ENCODE assay signal across 16 cellular contexts in genomic region chr6:231779-232178, GRCh38.
DNase-seq lines count a peak whose midpoint lies in the region; ATAC-seq, FAIRE-seq and TF ChIP-seq lines count a peak whose summit lies in the region.
"Had no signal": no experiment of that assay in that cellular context is flagged by ENCODE, and none has a peak within 500 bp of the region (broad histone marks: within the 10 kb centered on the region; RNA-seq: fewer than 3 reads in every experiment).

No MANE protein-coding gene starts in this region.

- H3K27me3 Mint-ChIP-seq in activated T-cell treated with anti-CD3 and anti-CD28 coated beads, Interleukin-2, amount 50 U/mL, for 4 hours (ENCODE audit: low read depth) = no peaks in the 10 kb centered on the region
- no peaks in the 10 kb centered on the region for H3K27me3 Mint-ChIP-seq in T-helper 2 cell treated with Interferon-gamma antibody and Interleukin-4, amounts not matched to agents 5 μg/mL and 100 μg/mL, for 36 hours (ENCODE audit: low read depth)

- H3K4me3 Mint-ChIP-seq in activated T-cell treated with anti-CD3 and anti-CD28 coated beads, Interleukin-2, amount 50 U/mL, for 4 hours = no peak overlapping the region
- peak overlapping the region; percentile 29 for H3K4me3 Mint-ChIP-seq in T-helper 2 cell treated with Interferon-gamma antibody and Interleukin-4, amounts not matched to agents 5 μg/mL and 100 μg/mL, for 36 hours
- H3K4me3 Mint-ChIP-seq: H9 had no signal

- peaks cover 38% of the 10 kb centered on the region for H3K4me1 Mint-ChIP-seq in activated T-cell treated with anti-CD3 and anti-CD28 coated beads, Interleukin-2, amount 50 U/mL, for 4 hours (ENCODE audit: low read depth)
- H3K4me1 Mint-ChIP-seq in T-helper 2 cell treated with Interferon-gamma antibody and Interleukin-4, amounts not matched to agents 5 μg/mL and 100 μg/mL, for 36 hours (ENCODE audit: low read depth) = peaks cover 51% of the 10 kb centered on the region

- peaks cover 0 to 25% (median 0%) of the 10 kb centered on the region in 9 donors for H3K4me1 ChIP-seq in heart right ventricle

- FAIRE-seq in GM18507 (lab: Jason Lieb, UNC) = peak; percentile 93

- 86 to 90% methylated on average over 4 of the region's 4 CpGs for WGBS in heart right ventricle, 2 donors

- intact Hi-C loops in heart right ventricle (cut with DNase I) = no loop called here

- no peak for DNase-seq in activated T-cell treated with anti-CD3 and anti-CD28 coated beads, Interleukin-2, amount 50 U/mL, for 4 hours
- DNase-seq in activated T-cell treated with anti-CD3 and anti-CD28 coated beads, Interleukin-2, amount 50 U/mL, for 1 hour = no peak
- DNase-seq in GM18507 (ENCODE audit: extremely low spot score, insufficient read length, low read depth) (no peak), hypothalamus (lab: John Stamatoyannopoulos, UW) (no peak), heart right ventricle (no peak), medulla oblongata (ENCODE audit: extremely low spot score) (no peak)
- DNase-seq in T-helper 2 cell treated with Interferon-gamma antibody and Interleukin-4, amounts not matched to agents 5 μg/mL and 100 μg/mL, for 36 hours (ENCODE audit: low spot score) = no peak
- DNase-seq in stimulated activated naive CD8-positive, alpha-beta T cell treated with anti-CD3 and anti-CD28 coated beads, Interleukin-15, Interleukin-2, amounts not matched to agents 100 U/mL and 50 U/mL, for 24 hours = no peak
- DNase-seq: C1 segment of cervical spinal cord, DMS 273 treated with DMSO at 0.1 percent for 48 hours, H9, NCI-H1048, NCI-H1436 treated with DMSO at 0.1 percent for 48 hours, NCI-H2081, NCI-H510A, NCI-H774 had no signal

- peaks cover 0 to 3% (median 0%) of the 10 kb centered on the region in 7 donors for H3K27me3 ChIP-seq in heart right ventricle

- H3K36me3 ChIP-seq in heart right ventricle = no peaks in the 10 kb centered on the region

- TF ChIP-seq CTCF in heart right ventricle (IDR thresholded peaks at IDR 0.05) = no peak

- no peaks in the 10 kb centered on the region for H3K9me3 Mint-ChIP-seq in activated T-cell treated with anti-CD3 and anti-CD28 coated beads, Interleukin-2, amount 50 U/mL, for 4 hours
- peaks cover 4% of the 10 kb centered on the region for H3K9me3 Mint-ChIP-seq in T-helper 2 cell treated with Interferon-gamma antibody and Interleukin-4, amounts not matched to agents 5 μg/mL and 100 μg/mL, for 36 hours

- no peak overlapping the region for H3K4me3 ChIP-seq in heart right ventricle

- H3K27ac Mint-ChIP-seq in T-helper 2 cell treated with Interferon-gamma antibody and Interleukin-4, amounts not matched to agents 5 μg/mL and 100 μg/mL, for 36 hours = peak overlapping the region; percentile 75
- H3K27ac Mint-ChIP-seq: H9 had no signal

- no peaks in the 10 kb centered on the region for H3K36me3 Mint-ChIP-seq in activated T-cell treated with anti-CD3 and anti-CD28 coated beads, Interleukin-2, amount 50 U/mL, for 4 hours (ENCODE audit: insufficient read depth)
- peaks cover 1% of the 10 kb centered on the region for H3K36me3 Mint-ChIP-seq in T-helper 2 cell treated with Interferon-gamma antibody and Interleukin-4, amounts not matched to agents 5 μg/mL and 100 μg/mL, for 36 hours (ENCODE audit: low read depth)

- H3K27ac ChIP-seq in heart right ventricle = no peak overlapping the region

- H3K9me3 ChIP-seq in heart right ventricle = peaks cover 0 to 5% (median 0%) of the 10 kb centered on the region in 11 donors

- ATAC-seq in activated T-cell treated with anti-CD3 and anti-CD28 coated beads, Interleukin-2, amount 50 U/mL, for 4 hours = peak; percentile 51 to 54
- peak; percentile 41 for ATAC-seq in stimulated activated naive CD8-positive, alpha-beta T cell treated with anti-CD3 and anti-CD28 coated beads, Interleukin-15, Interleukin-2, amounts not matched to agents 100 U/mL and 50 U/mL, for 24 hours
- ATAC-seq in heart right ventricle = no peak

Comparison
In these comparisons a context has a peak if more than half of its experiments do, and no peak if none do; other contexts are left out.
1. ATAC-seq: peak in activated T-cell treated with anti-CD3 and anti-CD28 coated beads, Interleukin-2, amount 50 U/mL, for 4 hours (2 of 2) and stimulated activated naive CD8-positive, alpha-beta T cell treated with anti-CD3 and anti-CD28 coated beads, Interleukin-15, Interleukin-2, amounts not matched to agents 100 U/mL and 50 U/mL, for 24 hours (single experiment); none in heart right ventricle (0 of 8).